Comparison of ENCODE assay signal across 10 cellular contexts in genomic region chr21:46294647-46295176, GRCh38. TPM values are rescaled to one million over a fixed set of nuclear protein-coding genes. Genes with fewer than 3 reads are reported as not detected.
A peak's percentile ranks its signal among the peaks of the same experiment; 100 is the strongest.
DNase-seq lines count a peak whose midpoint lies in the region; ATAC-seq and TF ChIP-seq lines count a peak whose summit lies in the region.
"Had no signal": no experiment of that assay in that cellular context is flagged by ENCODE, and none has a peak within 500 bp of the region (broad histone marks: within the 10 kb centered on the region; RNA-seq: fewer than 3 reads in every experiment).

No MANE protein-coding gene starts in this region.

- H3K4me3 ChIP-seq in NB4 (ENCODE audit: low read depth, low read length): peak overlapping the region; percentile 57
- H3K4me3 ChIP-seq in neuronal stem cell (ENCODE audit: low read length in 2 of 2): no peak overlapping the region
- H3K4me3 ChIP-seq in Caco-2 (ENCODE audit: low read depth, low read length): no peak overlapping the region

- peaks cover 24% of the 10 kb centered on the region for H3K36me3 Mint-ChIP-seq in Caco-2 (ENCODE audit: insufficient read depth, unreplicated experiment)

- CTCF ChIA-PET in Caco-2 (lab: Charles Lee): no interaction called here

- ATAC-seq in HG03196 (IDR thresholded peaks at IDR 0.05; ENCODE audit: unreplicated experiment): no peak

- no CpG with 5 or more reads among the region's 10 CpGs for WGBS in neuronal stem cell (ENCODE audit: extremely low coverage in 2 of 2, insufficient read length in 2 of 2, insufficient replicate concordance in 1 of 2), 2 donors

- H3K9ac ChIP-seq in neuronal stem cell (ENCODE audit: low read depth, low read length, poor library complexity): no peak overlapping the region

- POLR2A ChIA-PET in Caco-2 (lab: Charles Lee): no interaction called here

- no peak overlapping the region for H2BK12ac ChIP-seq in neuronal stem cell (ENCODE audit: low read length)

- BruUV-seq in Caco-2 (replicated peaks; lab: Mats Ljungman, UMichigan): no TSS peak

- no peak overlapping the region for H2BK120ac ChIP-seq in neuronal stem cell (ENCODE audit: low read depth, low read length)

- H3K9me3 Mint-ChIP-seq in Caco-2 (ENCODE audit: unreplicated experiment): no peaks in the 10 kb centered on the region

- H3K18ac ChIP-seq in neuronal stem cell (ENCODE audit: low read length): no peak overlapping the region

- DNase-seq in ELR (ENCODE audit: low read depth) (peak; percentile 48), NB4 (ENCODE audit: low read depth) (peak; percentile 91), dedifferentiated amniotic fluid mesenchymal stem cell (ENCODE audit: extremely low spot score) (peak; percentile 19), neuronal stem cell (ENCODE audit: low spot score) (no peak), Caco-2 (no peak), GDM1 (lab: John Stamatoyannopoulos, UW) (no peak)
- no peak for DNase-seq in activated effector memory CD4-positive, alpha-beta T cell treated with Interleukin-2 at 50 U/mL for 16 hours
- DNase-seq: effector CD4-positive, alpha-beta T cell had no signal

- no peak overlapping the region for H2AK5ac ChIP-seq in neuronal stem cell (ENCODE audit: low read depth, low read length)

- H3K27me3 ChIP-seq in neuronal stem cell (ENCODE audit: control insufficient read depth in 3 of 3, insufficient read depth in 3 of 3, low read depth in 1 of 3, low read length in 3 of 3) (no peaks in the 10 kb centered on the region), Caco-2 (replicated peaks; ENCODE audit: control insufficient read depth, insufficient read depth, low read length) (no peaks in the 10 kb centered on the region)

- peak overlapping the region; percentile 96 for H3K23ac ChIP-seq in neuronal stem cell (ENCODE audit: low read depth, low read length, poor library complexity)

- H3K4me1 Mint-ChIP-seq in Caco-2 (ENCODE audit: low read depth, unreplicated experiment): no peaks in the 10 kb centered on the region

- intact Hi-C loops in Caco-2 (cut with micrococcal nuclease; ENCODE audit: unreplicated experiment): no loop called here

- H3K36me3 ChIP-seq in neuronal stem cell (replicated peaks in 1 of 2; ENCODE audit: control insufficient read depth in 2 of 2, insufficient read depth in 2 of 2, low read length in 2 of 2) (peaks cover 15 to 25% of the 10 kb centered on the region in 2 donors), Caco-2 (ENCODE audit: control insufficient read depth, insufficient read depth, low read length) (no peaks in the 10 kb centered on the region)

- H3K14ac ChIP-seq in neuronal stem cell (ENCODE audit: low read length): no peak overlapping the region

- TF ChIP-seq POLR2A in NB4 (IDR thresholded peaks at IDR 0.05; ENCODE audit: extremely low read depth, insufficient read length): peak; percentile 32

- peaks cover 2% of the 10 kb centered on the region for H3K79me1 ChIP-seq in neuronal stem cell (ENCODE audit: low read depth, low read length)

- H3K27ac Mint-ChIP-seq in Caco-2 (ENCODE audit: unreplicated experiment): no peak overlapping the region

- no peak overlapping the region for H3K27ac ChIP-seq in neuronal stem cell (replicated peaks; ENCODE audit: low read length)
- H3K27ac ChIP-seq: VCaP had no signal

- H3K4me1 ChIP-seq in neuronal stem cell (ENCODE audit: control insufficient read depth in 2 of 2, insufficient read depth in 1 of 2, low read depth in 1 of 2, low read length in 2 of 2) (peaks cover 2 to 6% of the 10 kb centered on the region in 2 donors), Caco-2 (no peaks in the 10 kb centered on the region; the same call in 1 of the 2 replicates)

- H3K4me2 ChIP-seq in neuronal stem cell (ENCODE audit: insufficient read depth, low read length, poor library complexity, severe bottlenecking): no peak overlapping the region

- H3K9me3 ChIP-seq in neuronal stem cell (replicated peaks in 1 of 2; ENCODE audit: control insufficient read depth in 2 of 2, insufficient read depth in 1 of 2, low read depth in 1 of 2, low read length in 2 of 2) (peaks cover 8 to 15% of the 10 kb centered on the region in 2 donors), Caco-2 (no peaks in the 10 kb centered on the region)

- no peak overlapping the region for H2BK5ac ChIP-seq in neuronal stem cell (ENCODE audit: low read length)

- H2AFZ ChIP-seq in neuronal stem cell (ENCODE audit: low read length): no peak overlapping the region

- H4K91ac ChIP-seq in neuronal stem cell (ENCODE audit: low read depth, low read length, poor library complexity): no peak overlapping the region

- H3K4me3 Mint-ChIP-seq in Caco-2 (ENCODE audit: unreplicated experiment): no peak overlapping the region

- H4K8ac ChIP-seq in neuronal stem cell (ENCODE audit: low read depth, low read length): no peak overlapping the region

- H2BK15ac ChIP-seq in neuronal stem cell (ENCODE audit: low read length): no peak overlapping the region

- no peak overlapping the region for H3K4ac ChIP-seq in neuronal stem cell (ENCODE audit: low read length)

- H3K27me3 Mint-ChIP-seq in Caco-2 (ENCODE audit: insufficient read depth, unreplicated experiment): no peaks in the 10 kb centered on the region

- TF ChIP-seq CTCF in NB4 (IDR thresholded peaks at IDR 0.05; ENCODE audit: low read depth, low read length) (no peak), Caco-2 (IDR thresholded peaks at IDR 0.05; ENCODE audit: insufficient read depth in 1 of 2, low read depth in 1 of 2, low read length in 1 of 2, severe bottlenecking in 1 of 2, unreplicated experiment in 1 of 2) (no peak)

RNA-seq across cellular contexts. Expression of gene YBEY, which starts 8.6 kb away (rescaled TPM):
- polyA plus RNA-seq in neuronal stem cell (2013, experiment 1 of 2): 36.3 TPM
- polyA plus RNA-seq in neuronal stem cell (2013, experiment 2 of 2): 33.5 TPM
- total RNA-seq in Caco-2 (2022): 10.6 and 11.5 TPM in 2 replicates

RNA-seq across cellular contexts. Expression of gene MCM3AP, which starts 9.3 kb away (rescaled TPM):
- polyA plus RNA-seq in neuronal stem cell (2013, experiment 1 of 2): 40.7 TPM
- polyA plus RNA-seq in neuronal stem cell (2013, experiment 2 of 2): 38.0 TPM
- 88.1 and 102 TPM in 2 replicates for total RNA-seq in Caco-2 (2022)

RNA-seq across cellular contexts. Expression of gene C21orf58, which starts 29.0 kb away (rescaled TPM):
- polyA plus RNA-seq in neuronal stem cell (2013, experiment 1 of 2): 29.5 TPM
- 29.2 TPM for polyA plus RNA-seq in neuronal stem cell (2013, experiment 2 of 2)
- total RNA-seq in Caco-2 (2022): 17.7 and 18.6 TPM in 2 replicates

RNA-seq across cellular contexts. Expression of gene PCNT, which starts 29.2 kb away (rescaled TPM):
- polyA plus RNA-seq in neuronal stem cell (2013, experiment 1 of 2): 11.1 TPM
- polyA plus RNA-seq in neuronal stem cell (2013, experiment 2 of 2): 10.6 TPM
- total RNA-seq in Caco-2 (2022): 38.4 and 44.2 TPM in 2 replicates

Comparison
In these comparisons a context has a peak if more than half of its experiments do, and no peak if none do; other contexts are left out.
1. DNase-seq: peak in ELR (single experiment), NB4 (single experiment) and dedifferentiated amniotic fluid mesenchymal stem cell (single experiment); none in neuronal stem cell (single experiment), Caco-2 (0 of 2), activated effector memory CD4-positive, alpha-beta T cell treated with Interleukin-2 at 50 U/mL for 16 hours (single experiment) and GDM1 (single experiment).